Comparison of ENCODE assay signal across 1 cellular context in the genomic region with DNA sequence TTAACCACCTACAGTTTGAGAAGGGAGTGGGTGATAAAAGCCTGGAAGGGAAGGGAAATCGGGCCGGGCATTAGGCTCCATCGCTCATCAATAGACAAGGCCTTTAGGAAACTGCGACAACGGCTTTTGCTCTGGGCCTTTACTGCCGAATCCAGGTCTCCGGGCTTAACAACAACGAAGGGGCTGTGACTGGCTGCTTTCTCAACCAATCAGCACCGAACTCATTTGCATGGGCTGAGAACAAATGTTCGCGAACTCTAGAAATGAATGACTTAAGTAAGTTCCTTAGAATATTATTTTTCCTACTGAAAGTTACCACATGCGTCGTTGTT.
TF ChIP-seq lines count a peak whose summit lies in the region.

No MANE protein-coding gene starts in this region.

TF ChIP-seq in WTC11, 78 proteins besides CTCF, POLR2A, EP300 and RAD21:
- peak; percentile 58; the same call in 1 of the 2 replicates for TF ChIP-seq AR (CRISPR knock-in tag; IDR thresholded peaks at IDR 0.05)
- no peak for TF ChIP-seq PRRX2 (CRISPR knock-in tag; IDR thresholded peaks at IDR 0.05)
- TF ChIP-seq NFATC4 (CRISPR knock-in tag; IDR thresholded peaks at IDR 0.05) = 0 out of 2 replicates have a peak, but pooled peaks have one; percentile 0
- TF ChIP-seq KAT7 (CRISPR knock-in tag; IDR thresholded peaks at IDR 0.05; ENCODE audit: borderline replicate concordance) = 0 out of 2 replicates have a peak, but pooled peaks have one; percentile 2
- TF ChIP-seq, protein P1, sequence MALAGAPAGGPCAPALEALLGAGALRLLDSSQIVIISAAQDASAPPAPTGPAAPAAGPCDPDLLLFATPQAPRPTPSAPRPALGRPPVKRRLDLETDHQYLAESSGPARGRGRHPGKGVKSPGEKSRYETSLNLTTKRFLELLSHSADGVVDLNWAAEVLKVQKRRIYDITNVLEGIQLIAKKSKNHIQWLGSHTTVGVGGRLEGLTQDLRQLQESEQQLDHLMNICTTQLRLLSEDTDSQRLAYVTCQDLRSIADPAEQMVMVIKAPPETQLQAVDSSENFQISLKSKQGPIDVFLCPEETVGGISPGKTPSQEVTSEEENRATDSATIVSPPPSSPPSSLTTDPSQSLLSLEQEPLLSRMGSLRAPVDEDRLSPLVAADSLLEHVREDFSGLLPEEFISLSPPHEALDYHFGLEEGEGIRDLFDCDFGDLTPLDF (CRISPR knock-in tag; IDR thresholded peaks at IDR 0.05) = no peak
- no peak for TF ChIP-seq SMAD4 (CRISPR knock-in tag; IDR thresholded peaks at IDR 0.05)
